15 cellular contexts compared by ENCODE assay signal in the genomic region with DNA sequence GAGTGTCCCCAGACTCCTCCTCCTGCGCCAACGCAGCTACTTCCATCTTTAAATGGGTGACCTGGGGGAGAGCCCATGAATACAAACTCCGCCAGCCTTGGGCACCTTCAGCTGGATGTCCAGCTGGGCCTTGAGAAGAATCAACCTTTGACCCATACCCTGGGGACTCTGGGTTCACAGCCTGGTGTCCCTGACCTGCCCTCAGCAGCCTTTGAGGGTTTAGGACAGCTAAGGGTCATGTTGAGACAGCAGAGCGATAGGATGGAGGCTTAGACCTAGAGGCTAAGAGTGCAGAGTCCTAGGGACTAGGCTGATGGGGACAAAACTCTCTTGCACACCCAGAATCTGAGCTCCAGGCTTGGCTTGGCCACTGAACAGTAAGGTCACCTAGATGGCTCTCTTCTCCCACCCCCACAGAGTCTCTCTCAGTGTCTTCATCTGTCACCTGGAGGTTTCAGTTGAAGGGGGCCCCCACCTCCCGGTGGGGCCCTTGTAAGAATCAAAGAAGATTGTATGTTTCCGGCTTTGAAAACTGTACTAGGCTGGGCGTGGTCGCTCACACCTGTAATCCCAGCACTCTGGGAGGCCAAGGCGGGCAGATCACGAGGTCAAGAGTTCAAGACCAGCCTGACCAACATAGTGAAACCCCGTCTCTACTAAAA. TPM values are rescaled to one million over a fixed set of nuclear protein-coding genes. Genes with fewer than 3 reads are reported as not detected.
DNase-seq lines count a peak whose midpoint lies in the region; ATAC-seq lines count a peak whose summit lies in the region.
"Had no signal": no experiment of that assay in that cellular context is flagged by ENCODE, and none has a peak within 500 bp of the region (broad histone marks: within the 10 kb centered on the region; RNA-seq: fewer than 3 reads in every experiment).

No MANE protein-coding gene starts in this region.

- H3K27ac Mint-ChIP-seq in stimulated activated naive CD8-positive, alpha-beta T cell treated with anti-CD3 and anti-CD28 coated beads, Interleukin-15, Interleukin-2, amounts not matched to agents 100 ng/mL and 50 ng/mL, for 24 hours: peak overlapping the region; percentile 26
- H3K27ac Mint-ChIP-seq in activated naive CD8-positive, alpha-beta T cell treated with anti-CD3 and anti-CD28 coated beads for 36 hours: peak overlapping the region; percentile 76
- H3K27ac Mint-ChIP-seq: nephron progenitor cell had no signal

- peaks cover 61% of the 10 kb centered on the region for H3K4me1 Mint-ChIP-seq in stimulated activated naive CD8-positive, alpha-beta T cell treated with anti-CD3 and anti-CD28 coated beads, Interleukin-15, Interleukin-2, amounts not matched to agents 100 ng/mL and 50 ng/mL, for 24 hours (ENCODE audit: low read depth)
- H3K4me1 Mint-ChIP-seq in activated naive CD8-positive, alpha-beta T cell treated with anti-CD3 and anti-CD28 coated beads for 36 hours: peaks cover 60% of the 10 kb centered on the region

- H3K9me3 Mint-ChIP-seq in stimulated activated naive CD8-positive, alpha-beta T cell treated with anti-CD3 and anti-CD28 coated beads, Interleukin-15, Interleukin-2, amounts not matched to agents 100 ng/mL and 50 ng/mL, for 24 hours: no peaks in the 10 kb centered on the region
- H3K9me3 Mint-ChIP-seq in activated naive CD8-positive, alpha-beta T cell treated with anti-CD3 and anti-CD28 coated beads for 36 hours: no peaks in the 10 kb centered on the region
- H3K9me3 Mint-ChIP-seq: nephron progenitor cell had no signal

- H3K4me3 Mint-ChIP-seq in stimulated activated naive CD8-positive, alpha-beta T cell treated with anti-CD3 and anti-CD28 coated beads, Interleukin-15, Interleukin-2, amounts not matched to agents 100 ng/mL and 50 ng/mL, for 24 hours: no peak overlapping the region
- H3K4me3 Mint-ChIP-seq in activated naive CD8-positive, alpha-beta T cell treated with anti-CD3 and anti-CD28 coated beads for 36 hours: peak overlapping the region; percentile 8
- H3K4me3 Mint-ChIP-seq: nephron progenitor cell had no signal

- no peaks in the 10 kb centered on the region for H3K27me3 Mint-ChIP-seq in stimulated activated naive CD8-positive, alpha-beta T cell treated with anti-CD3 and anti-CD28 coated beads, Interleukin-15, Interleukin-2, amounts not matched to agents 100 ng/mL and 50 ng/mL, for 24 hours
- H3K27me3 Mint-ChIP-seq in activated naive CD8-positive, alpha-beta T cell treated with anti-CD3 and anti-CD28 coated beads for 36 hours: no peaks in the 10 kb centered on the region

- ATAC-seq in stimulated activated naive CD8-positive, alpha-beta T cell treated with anti-CD3 and anti-CD28 coated beads, Interleukin-15, Interleukin-2, amounts not matched to agents 100 U/mL and 50 U/mL, for 24 hours: no peak
- ATAC-seq in HG03280 (IDR thresholded peaks at IDR 0.05; ENCODE audit: unreplicated experiment) (peak; percentile 65), HG03135 (IDR thresholded peaks at IDR 0.05; ENCODE audit: unreplicated experiment) (no peak)

- H3K36me3 Mint-ChIP-seq in stimulated activated naive CD8-positive, alpha-beta T cell treated with anti-CD3 and anti-CD28 coated beads, Interleukin-15, Interleukin-2, amounts not matched to agents 100 ng/mL and 50 ng/mL, for 24 hours (ENCODE audit: low read depth): no peaks in the 10 kb centered on the region
- H3K36me3 Mint-ChIP-seq in activated naive CD8-positive, alpha-beta T cell treated with anti-CD3 and anti-CD28 coated beads for 36 hours: peaks cover 5% of the 10 kb centered on the region

- DNase-seq in stimulated activated naive CD8-positive, alpha-beta T cell treated with anti-CD3 and anti-CD28 coated beads, Interleukin-15, Interleukin-2, amounts not matched to agents 100 U/mL and 50 U/mL, for 24 hours: no peak
- no peak for DNase-seq in activated naive CD8-positive, alpha-beta T cell treated with anti-CD3 and anti-CD28 coated beads for 36 hours
- DNase-seq in SIG-M5 treated with dmso at 0.1 percent for 504 hours (lab: John Stamatoyannopoulos, UW; ENCODE audit: unreplicated experiment) (no peak), GOT3 (lab: John Stamatoyannopoulos, UW) (no peak), ecto neural progenitor cell (ENCODE audit: low spot score) (no peak)
- DNase-seq: activated CD8-positive, alpha-beta memory T cell treated with anti-CD3 and anti-CD28 coated beads for 24 hours; amniotic stem cell; NCI-H1048; nephron progenitor cell; PC-3; stimulated activated CD4-positive, alpha-beta T cell treated with anti-CD3 and anti-CD28 coated beads, Interleukin-4, amount 100 ng/mL, for 4 hours had no signal

RNA-seq across cellular contexts. Expression of a gene that starts 6.7 kb away (rescaled TPM):
- total RNA-seq in activated naive CD8-positive, alpha-beta T cell treated with anti-CD3 and anti-CD28 coated beads for 36 hours: 1 to 10 TPM; 2.3 to 2.9 TPM

RNA-seq across cellular contexts. Expression of a gene that starts 19.6 kb away (rescaled TPM):
- 10 to 100 TPM; 80.8 to 82.2 TPM for total RNA-seq in activated naive CD8-positive, alpha-beta T cell treated with anti-CD3 and anti-CD28 coated beads for 36 hours

RNA-seq across cellular contexts. Expression of a gene that starts 51.8 kb away (rescaled TPM):
- not detected for total RNA-seq in activated naive CD8-positive, alpha-beta T cell treated with anti-CD3 and anti-CD28 coated beads for 36 hours
- total RNA-seq: HT1080, PC-3 had no signal
